18 cellular contexts compared by ENCODE assay signal in the genomic region with DNA sequence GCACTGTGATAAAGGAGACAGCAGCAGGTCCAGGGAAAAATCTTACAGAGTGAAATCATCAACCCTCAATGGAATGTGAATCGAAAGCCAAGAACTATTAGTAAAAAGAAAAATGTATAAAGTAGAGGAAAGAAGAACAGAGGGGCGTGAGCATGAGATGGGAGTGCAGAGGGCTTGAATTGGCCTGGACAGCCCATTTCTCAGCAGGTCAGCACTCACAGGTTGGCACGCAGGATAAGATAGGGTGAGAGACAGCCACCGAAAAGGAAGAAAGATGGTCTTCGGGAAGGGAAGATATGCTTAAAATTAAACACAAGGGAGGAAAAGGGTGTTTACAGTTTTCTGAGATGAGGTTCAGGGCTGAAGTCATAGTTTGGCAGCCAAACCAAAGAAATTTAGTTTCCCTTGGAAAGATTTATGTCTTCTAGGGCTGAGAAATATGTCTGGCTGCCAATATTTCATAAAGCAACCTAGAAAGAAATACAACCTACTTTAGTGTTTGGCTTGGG.
DNase-seq lines count a peak whose midpoint lies in the region; ATAC-seq and TF ChIP-seq lines count a peak whose summit lies in the region.
"Had no signal": no experiment of that assay in that cellular context is flagged by ENCODE, and none has a peak within 500 bp of the region (broad histone marks: within the 10 kb centered on the region; RNA-seq: fewer than 3 reads in every experiment).

No MANE protein-coding gene starts in this region.

- DNase-seq in heart left ventricle (peak in 1 of 5 donors; percentile 5), cardiac septum (ENCODE audit: low spot score) (no peak), coronary artery (ENCODE audit: low spot score) (no peak), left kidney (ENCODE audit: low read depth, low spot score) (peak; percentile 47), SIG-M5 treated with dmso at 0.1 percent for 504 hours (lab: John Stamatoyannopoulos, UW; ENCODE audit: unreplicated experiment) (no peak), mucosa of descending colon (no peak), DMS 273 treated with DMSO at 0.1 percent for 48 hours (lab: John Stamatoyannopoulos, UW) (no peak)
- DNase-seq: activated CD8-positive, alpha-beta T cell treated with anti-CD3 and anti-CD28 coated beads, Interleukin-2, amount 10 ng/mL, durations not matched to agents 7 days and 5 days; activated naive CD8-positive, alpha-beta T cell treated with anti-CD3 and anti-CD28 coated beads, Interleukin-2, amount 50 U/mL, for 24 hours; cortex of kidney; erythroblast; HCEC 1CT; left lung; naive B cell; NCI-H1105; stimulated activated CD4-positive, alpha-beta T cell treated with anti-CD3 and anti-CD28 coated beads, Interleukin-4, amount 100 ng/mL, for 1 hour; stimulated activated CD8-positive, alpha-beta memory T cell treated with anti-CD3 and anti-CD28 coated beads, Interleukin-4, amount 100 ng/mL, for 48 hours had no signal

- H3K36me3 ChIP-seq in heart left ventricle (no peaks in the 10 kb centered on the region), mucosa of descending colon (ENCODE audit: low read depth) (no peaks in the 10 kb centered on the region)
- H3K36me3 ChIP-seq: left lung had no signal

- intact Hi-C loops in heart left ventricle (cut with DNase I), result no loop called here
- intact Hi-C loops in cardiac septum (cut with DNase I), result no loop called here
- intact Hi-C loops in mucosa of descending colon (cut with DNase I, micrococcal nuclease), result no loop called here

- 32 to 44% (median 40%) methylated on average over 5 of the region's 5 CpGs for WGBS in heart left ventricle, 4 donors

- peaks cover 0 to 25% (median 10%) of the 10 kb centered on the region in 12 donors for H3K4me1 ChIP-seq in heart left ventricle
- no peaks in the 10 kb centered on the region for H3K4me1 ChIP-seq in mucosa of descending colon (ENCODE audit: low read depth)

- peak; percentile 52 to 85 (median 70) for ATAC-seq in heart left ventricle
- ATAC-seq in HG03159 (IDR thresholded peaks at IDR 0.05; ENCODE audit: unreplicated experiment), result no peak
- no peak for ATAC-seq in mucosa of descending colon
- ATAC-seq: activated CD8-positive, alpha-beta T cell treated with anti-CD3 and anti-CD28 coated beads, Interleukin-2, amount 10 ng/mL, durations not matched to agents 7 days and 5 days; activated naive CD8-positive, alpha-beta T cell treated with anti-CD3 and anti-CD28 coated beads, Interleukin-2, amount 50 U/mL, for 24 hours; left lung had no signal

- no peaks in the 10 kb centered on the region for H3K27me3 ChIP-seq in heart left ventricle
- H3K27me3 ChIP-seq: left lung had no signal

- peak overlapping the region in 8 of 12 donors; percentile 9 to 71 (median 42) for H3K27ac ChIP-seq in heart left ventricle
- H3K27ac ChIP-seq in coronary artery, result no peak overlapping the region
- H3K27ac ChIP-seq: left lung had no signal

- TF ChIP-seq POLR2A in heart left ventricle (IDR thresholded peaks at IDR 0.05), result no peak

- H3K9me3 ChIP-seq in heart left ventricle (no peaks in the 10 kb centered on the region), mucosa of descending colon (no peaks in the 10 kb centered on the region)
- H3K9me3 ChIP-seq: left lung had no signal

- no peak for TF ChIP-seq CTCF in heart left ventricle (IDR thresholded peaks at IDR 0.05)
- TF ChIP-seq CTCF in coronary artery (IDR thresholded peaks at IDR 0.05), result no peak
- TF ChIP-seq CTCF in mucosa of descending colon (IDR thresholded peaks at IDR 0.05), result no peak

- H3K4me3 ChIP-seq in heart left ventricle, result no peak overlapping the region
- peak overlapping the region; percentile 11 for H3K4me3 ChIP-seq in coronary artery
- no peak overlapping the region for H3K4me3 ChIP-seq in mucosa of descending colon
- H3K4me3 ChIP-seq: left lung had no signal

Comparison
In these comparisons a context has a peak if more than half of its experiments do, and no peak if none do; other contexts are left out.
1. ATAC-seq: peak in heart left ventricle (4 of 4); none in HG03159 (single experiment) and mucosa of descending colon (single experiment).
2. H3K27ac ChIP-seq: peak in heart left ventricle (8 of 12); none in coronary artery (0 of 2).